Comparison of ENCODE assay signal across 1 cellular context in genomic region chr1:203682401-203683383, GRCh38.
TF ChIP-seq lines count a peak whose summit lies in the region.

No MANE protein-coding gene starts in this region.

TF ChIP-seq in HepG2, 621 proteins besides CTCF, POLR2A, EP300 and RAD21 (continued from another document and continues in another):
- TF ChIP-seq, protein P1, sequence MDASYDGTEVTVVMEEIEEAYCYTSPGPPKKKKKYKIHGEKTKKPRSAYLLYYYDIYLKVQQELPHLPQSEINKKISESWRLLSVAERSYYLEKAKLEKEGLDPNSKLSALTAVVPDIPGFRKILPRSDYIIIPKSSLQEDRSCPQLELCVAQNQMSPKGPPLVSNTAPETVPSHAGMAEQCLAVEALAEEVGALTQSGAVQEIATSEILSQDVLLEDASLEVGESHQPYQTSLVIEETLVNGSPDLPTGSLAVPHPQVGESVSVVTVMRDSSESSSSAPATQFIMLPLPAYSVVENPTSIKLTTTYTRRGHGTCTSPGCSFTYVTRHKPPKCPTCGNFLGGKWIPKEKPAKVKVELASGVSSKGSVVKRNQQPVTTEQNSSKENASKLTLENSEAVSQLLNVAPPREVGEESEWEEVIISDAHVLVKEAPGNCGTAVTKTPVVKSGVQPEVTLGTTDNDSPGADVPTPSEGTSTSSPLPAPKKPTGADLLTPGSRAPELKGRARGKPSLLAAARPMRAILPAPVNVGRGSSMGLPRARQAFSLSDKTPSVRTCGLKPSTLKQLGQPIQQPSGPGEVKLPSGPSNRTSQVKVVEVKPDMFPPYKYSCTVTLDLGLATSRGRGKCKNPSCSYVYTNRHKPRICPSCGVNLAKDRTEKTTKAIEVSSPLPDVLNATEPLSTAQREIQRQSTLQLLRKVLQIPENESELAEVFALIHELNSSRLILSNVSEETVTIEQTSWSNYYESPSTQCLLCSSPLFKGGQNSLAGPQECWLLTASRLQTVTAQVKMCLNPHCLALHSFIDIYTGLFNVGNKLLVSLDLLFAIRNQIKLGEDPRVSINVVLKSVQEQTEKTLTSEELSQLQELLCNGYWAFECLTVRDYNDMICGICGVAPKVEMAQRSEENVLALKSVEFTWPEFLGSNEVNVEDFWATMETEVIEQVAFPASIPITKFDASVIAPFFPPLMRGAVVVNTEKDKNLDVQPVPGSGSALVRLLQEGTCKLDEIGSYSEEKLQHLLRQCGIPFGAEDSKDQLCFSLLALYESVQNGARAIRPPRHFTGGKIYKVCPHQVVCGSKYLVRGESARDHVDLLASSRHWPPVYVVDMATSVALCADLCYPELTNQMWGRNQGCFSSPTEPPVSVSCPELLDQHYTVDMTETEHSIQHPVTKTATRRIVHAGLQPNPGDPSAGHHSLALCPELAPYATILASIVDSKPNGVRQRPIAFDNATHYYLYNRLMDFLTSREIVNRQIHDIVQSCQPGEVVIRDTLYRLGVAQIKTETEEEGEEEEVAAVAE (CRISPR knock-in tag; IDR thresholded peaks at IDR 0.05; ENCODE audit: borderline replicate concordance), result peak; percentile 96
- TF ChIP-seq, protein P2, sequence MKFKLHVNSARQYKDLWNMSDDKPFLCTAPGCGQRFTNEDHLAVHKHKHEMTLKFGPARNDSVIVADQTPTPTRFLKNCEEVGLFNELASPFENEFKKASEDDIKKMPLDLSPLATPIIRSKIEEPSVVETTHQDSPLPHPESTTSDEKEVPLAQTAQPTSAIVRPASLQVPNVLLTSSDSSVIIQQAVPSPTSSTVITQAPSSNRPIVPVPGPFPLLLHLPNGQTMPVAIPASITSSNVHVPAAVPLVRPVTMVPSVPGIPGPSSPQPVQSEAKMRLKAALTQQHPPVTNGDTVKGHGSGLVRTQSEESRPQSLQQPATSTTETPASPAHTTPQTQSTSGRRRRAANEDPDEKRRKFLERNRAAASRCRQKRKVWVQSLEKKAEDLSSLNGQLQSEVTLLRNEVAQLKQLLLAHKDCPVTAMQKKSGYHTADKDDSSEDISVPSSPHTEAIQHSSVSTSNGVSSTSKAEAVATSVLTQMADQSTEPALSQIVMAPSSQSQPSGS (CRISPR knock-in tag; IDR thresholded peaks at IDR 0.05), result 0 out of 2 replicates have a peak, but pooled peaks have one; percentile 56
- TF ChIP-seq REL (CRISPR knock-in tag; conservative IDR thresholded peaks at IDR 0.05) (no peak), MTF2 (CRISPR knock-in tag; IDR thresholded peaks at IDR 0.05; ENCODE audit: borderline replicate concordance) (no peak), ZNF20 (CRISPR knock-in tag; IDR thresholded peaks at IDR 0.05) (no peak), TBP (CRISPR knock-in tag; IDR thresholded peaks at IDR 0.05) (no peak), NBN (conservative IDR thresholded peaks at IDR 0.05) (no peak), ZNF350 (CRISPR knock-in tag; IDR thresholded peaks at IDR 0.05; ENCODE audit: borderline replicate concordance, low read depth) (0 out of 2 replicates have a peak, but pooled peaks have one; percentile 48), MAZ (IDR thresholded peaks at IDR 0.05; ENCODE audit: borderline replicate concordance, low read depth, low read length) (no peak), MAZ (CRISPR knock-in tag; IDR thresholded peaks at IDR 0.05; ENCODE audit: low read depth) (no peak), ZBTB25 (CRISPR knock-in tag; IDR thresholded peaks at IDR 0.05) (peak; percentile 82; the same call in 1 of the 2 replicates), CBX5 (CRISPR knock-in tag; IDR thresholded peaks at IDR 0.05; ENCODE audit: borderline replicate concordance) (peak; percentile 97), HCFC1 (IDR thresholded peaks at IDR 0.05; ENCODE audit: low read depth, low read length) (peak; percentile 72), ZBTB38 (CRISPR knock-in tag; IDR thresholded peaks at IDR 0.05) (0 out of 2 replicates have a peak, but pooled peaks have one; percentile 47), ZNF501 (CRISPR knock-in tag; IDR thresholded peaks at IDR 0.05) (peak; percentile 36; the same call in 1 of the 2 replicates), YY1 (IDR thresholded peaks at IDR 0.05; ENCODE audit: insufficient read depth, insufficient replicate concordance, low read depth, low read length) (no peak), FOSL2 (CRISPR knock-in tag; IDR thresholded peaks at IDR 0.05) (peak; percentile 68), ZNF33B (CRISPR knock-in tag; IDR thresholded peaks at IDR 0.05) (no peak), KMT2A (CRISPR knock-in tag; IDR thresholded peaks at IDR 0.05) (peak; percentile 90), DR1 (CRISPR knock-in tag; IDR thresholded peaks at IDR 0.05) (no peak), PITX1 (CRISPR knock-in tag; IDR thresholded peaks at IDR 0.05) (peak; percentile 52; the same call in 1 of the 2 replicates), ZKSCAN5 (CRISPR knock-in tag; IDR thresholded peaks at IDR 0.05) (no peak), CC2D1A (CRISPR knock-in tag; IDR thresholded peaks at IDR 0.05) (no peak), NONO (IDR thresholded peaks at IDR 0.05) (no peak), NONO (CRISPR knock-in tag; conservative IDR thresholded peaks at IDR 0.05) (peak; percentile 87), ISX (CRISPR knock-in tag; conservative IDR thresholded peaks at IDR 0.05) (no peak), ZNF598 (CRISPR knock-in tag; IDR thresholded peaks at IDR 0.05; ENCODE audit: borderline replicate concordance) (no peak), ZNF556 (CRISPR knock-in tag; IDR thresholded peaks at IDR 0.05; ENCODE audit: borderline replicate concordance) (no peak), NCOR1 (IDR thresholded peaks at IDR 0.05; ENCODE audit: borderline replicate concordance, low read length) (peak; percentile 28; the same call in 1 of the 2 replicates), ZNF781 (CRISPR knock-in tag; IDR thresholded peaks at IDR 0.05; ENCODE audit: borderline replicate concordance, not compliant biosample characterization) (peak; percentile 44), THAP8 (CRISPR knock-in tag; IDR thresholded peaks at IDR 0.05; ENCODE audit: borderline replicate concordance) (no peak), NFATC3 (CRISPR knock-in tag; IDR thresholded peaks at IDR 0.05) (no peak), SMC3 (IDR thresholded peaks at IDR 0.05; ENCODE audit: low read length) (peak; percentile 3; the same call in 1 of the 2 replicates), SAFB2 (CRISPR knock-in tag; IDR thresholded peaks at IDR 0.05; ENCODE audit: borderline replicate concordance, low read depth) (no peak), ATF7-NPFF (CRISPR knock-in tag; IDR thresholded peaks at IDR 0.05; ENCODE audit: low read depth) (no peak)
- TF ChIP-seq, protein P3, sequence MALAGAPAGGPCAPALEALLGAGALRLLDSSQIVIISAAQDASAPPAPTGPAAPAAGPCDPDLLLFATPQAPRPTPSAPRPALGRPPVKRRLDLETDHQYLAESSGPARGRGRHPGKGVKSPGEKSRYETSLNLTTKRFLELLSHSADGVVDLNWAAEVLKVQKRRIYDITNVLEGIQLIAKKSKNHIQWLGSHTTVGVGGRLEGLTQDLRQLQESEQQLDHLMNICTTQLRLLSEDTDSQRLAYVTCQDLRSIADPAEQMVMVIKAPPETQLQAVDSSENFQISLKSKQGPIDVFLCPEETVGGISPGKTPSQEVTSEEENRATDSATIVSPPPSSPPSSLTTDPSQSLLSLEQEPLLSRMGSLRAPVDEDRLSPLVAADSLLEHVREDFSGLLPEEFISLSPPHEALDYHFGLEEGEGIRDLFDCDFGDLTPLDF (CRISPR knock-in tag; IDR thresholded peaks at IDR 0.05), result no peak
- TF ChIP-seq, protein P4, sequence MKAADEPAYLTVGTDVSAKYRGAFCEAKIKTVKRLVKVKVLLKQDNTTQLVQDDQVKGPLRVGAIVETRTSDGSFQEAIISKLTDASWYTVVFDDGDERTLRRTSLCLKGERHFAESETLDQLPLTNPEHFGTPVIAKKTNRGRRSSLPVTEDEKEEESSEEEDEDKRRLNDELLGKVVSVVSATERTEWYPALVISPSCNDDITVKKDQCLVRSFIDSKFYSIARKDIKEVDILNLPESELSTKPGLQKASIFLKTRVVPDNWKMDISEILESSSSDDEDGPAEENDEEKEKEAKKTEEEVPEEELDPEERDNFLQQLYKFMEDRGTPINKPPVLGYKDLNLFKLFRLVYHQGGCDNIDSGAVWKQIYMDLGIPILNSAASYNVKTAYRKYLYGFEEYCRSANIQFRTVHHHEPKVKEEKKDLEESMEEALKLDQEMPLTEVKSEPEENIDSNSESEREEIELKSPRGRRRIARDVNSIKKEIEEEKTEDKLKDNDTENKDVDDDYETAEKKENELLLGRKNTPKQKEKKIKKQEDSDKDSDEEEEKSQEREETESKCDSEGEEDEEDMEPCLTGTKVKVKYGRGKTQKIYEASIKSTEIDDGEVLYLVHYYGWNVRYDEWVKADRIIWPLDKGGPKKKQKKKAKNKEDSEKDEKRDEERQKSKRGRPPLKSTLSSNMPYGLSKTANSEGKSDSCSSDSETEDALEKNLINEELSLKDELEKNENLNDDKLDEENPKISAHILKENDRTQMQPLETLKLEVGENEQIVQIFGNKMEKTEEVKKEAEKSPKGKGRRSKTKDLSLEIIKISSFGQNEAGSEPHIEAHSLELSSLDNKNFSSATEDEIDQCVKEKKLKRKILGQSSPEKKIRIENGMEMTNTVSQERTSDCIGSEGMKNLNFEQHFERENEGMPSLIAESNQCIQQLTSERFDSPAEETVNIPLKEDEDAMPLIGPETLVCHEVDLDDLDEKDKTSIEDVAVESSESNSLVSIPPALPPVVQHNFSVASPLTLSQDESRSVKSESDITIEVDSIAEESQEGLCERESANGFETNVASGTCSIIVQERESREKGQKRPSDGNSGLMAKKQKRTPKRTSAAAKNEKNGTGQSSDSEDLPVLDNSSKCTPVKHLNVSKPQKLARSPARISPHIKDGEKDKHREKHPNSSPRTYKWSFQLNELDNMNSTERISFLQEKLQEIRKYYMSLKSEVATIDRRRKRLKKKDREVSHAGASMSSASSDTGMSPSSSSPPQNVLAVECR (CRISPR knock-in tag; IDR thresholded peaks at IDR 0.05; ENCODE audit: borderline replicate concordance), result peak; percentile 80
- TF ChIP-seq, protein P5, sequence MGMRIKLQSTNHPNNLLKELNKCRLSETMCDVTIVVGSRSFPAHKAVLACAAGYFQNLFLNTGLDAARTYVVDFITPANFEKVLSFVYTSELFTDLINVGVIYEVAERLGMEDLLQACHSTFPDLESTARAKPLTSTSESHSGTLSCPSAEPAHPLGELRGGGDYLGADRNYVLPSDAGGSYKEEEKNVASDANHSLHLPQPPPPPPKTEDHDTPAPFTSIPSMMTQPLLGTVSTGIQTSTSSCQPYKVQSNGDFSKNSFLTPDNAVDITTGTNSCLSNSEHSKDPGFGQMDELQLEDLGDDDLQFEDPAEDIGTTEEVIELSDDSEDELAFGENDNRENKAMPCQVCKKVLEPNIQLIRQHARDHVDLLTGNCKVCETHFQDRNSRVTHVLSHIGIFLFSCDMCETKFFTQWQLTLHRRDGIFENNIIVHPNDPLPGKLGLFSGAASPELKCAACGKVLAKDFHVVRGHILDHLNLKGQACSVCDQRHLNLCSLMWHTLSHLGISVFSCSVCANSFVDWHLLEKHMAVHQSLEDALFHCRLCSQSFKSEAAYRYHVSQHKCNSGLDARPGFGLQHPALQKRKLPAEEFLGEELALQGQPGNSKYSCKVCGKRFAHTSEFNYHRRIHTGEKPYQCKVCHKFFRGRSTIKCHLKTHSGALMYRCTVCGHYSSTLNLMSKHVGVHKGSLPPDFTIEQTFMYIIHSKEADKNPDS (CRISPR knock-in tag; IDR thresholded peaks at IDR 0.05), result no peak
- TF ChIP-seq, protein P6, sequence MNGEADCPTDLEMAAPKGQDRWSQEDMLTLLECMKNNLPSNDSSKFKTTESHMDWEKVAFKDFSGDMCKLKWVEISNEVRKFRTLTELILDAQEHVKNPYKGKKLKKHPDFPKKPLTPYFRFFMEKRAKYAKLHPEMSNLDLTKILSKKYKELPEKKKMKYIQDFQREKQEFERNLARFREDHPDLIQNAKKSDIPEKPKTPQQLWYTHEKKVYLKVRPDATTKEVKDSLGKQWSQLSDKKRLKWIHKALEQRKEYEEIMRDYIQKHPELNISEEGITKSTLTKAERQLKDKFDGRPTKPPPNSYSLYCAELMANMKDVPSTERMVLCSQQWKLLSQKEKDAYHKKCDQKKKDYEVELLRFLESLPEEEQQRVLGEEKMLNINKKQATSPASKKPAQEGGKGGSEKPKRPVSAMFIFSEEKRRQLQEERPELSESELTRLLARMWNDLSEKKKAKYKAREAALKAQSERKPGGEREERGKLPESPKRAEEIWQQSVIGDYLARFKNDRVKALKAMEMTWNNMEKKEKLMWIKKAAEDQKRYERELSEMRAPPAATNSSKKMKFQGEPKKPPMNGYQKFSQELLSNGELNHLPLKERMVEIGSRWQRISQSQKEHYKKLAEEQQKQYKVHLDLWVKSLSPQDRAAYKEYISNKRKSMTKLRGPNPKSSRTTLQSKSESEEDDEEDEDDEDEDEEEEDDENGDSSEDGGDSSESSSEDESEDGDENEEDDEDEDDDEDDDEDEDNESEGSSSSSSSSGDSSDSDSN (CRISPR knock-in tag; IDR thresholded peaks at IDR 0.05), result 0 out of 2 replicates have a peak, but pooled peaks have one; percentile 33
